Comparison of ENCODE assay signal across 21 cellular contexts in the genomic region with DNA sequence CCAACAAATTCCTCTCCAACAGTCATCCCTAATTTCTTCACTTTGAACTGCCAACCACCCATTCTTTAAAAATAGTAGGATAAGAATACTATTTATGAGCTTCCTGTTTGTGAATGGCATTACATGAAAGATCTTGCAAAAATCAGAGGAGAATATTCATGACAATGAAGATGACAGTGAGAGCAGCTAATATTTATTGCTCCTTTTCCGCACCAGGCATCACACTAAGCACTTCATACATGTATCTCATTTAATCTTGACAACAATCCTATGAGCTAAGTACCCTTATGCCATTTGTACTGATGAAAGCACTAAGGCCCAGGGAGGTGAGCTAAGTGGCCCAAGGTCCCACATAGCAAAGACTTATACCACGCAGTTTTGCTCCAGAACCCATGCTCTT. TPM values are rescaled to one million over a fixed set of nuclear protein-coding genes. Genes with fewer than 3 reads are reported as not detected.
DNase-seq lines count a peak whose midpoint lies in the region; ATAC-seq, FAIRE-seq and TF ChIP-seq lines count a peak whose summit lies in the region.
"Had no signal": no experiment of that assay in that cellular context is flagged by ENCODE, and none has a peak within 500 bp of the region (broad histone marks: within the 10 kb centered on the region; RNA-seq: fewer than 3 reads in every experiment).

No MANE protein-coding gene starts in this region.

- H3K36me3 ChIP-seq in GM23248 (ENCODE audit: low read depth) (no peaks in the 10 kb centered on the region), PC-3 (ENCODE audit: low read depth, low read length) (no peaks in the 10 kb centered on the region), mammary epithelial cell (ENCODE audit: insufficient read depth, low read length) (no peaks in the 10 kb centered on the region), skeletal muscle tissue (ENCODE audit: control insufficient read depth in 3 of 3, insufficient read depth in 3 of 3, low read length in 3 of 3) (no peaks in the 10 kb centered on the region)

- POLR2A ChIA-PET in PC-3 (lab: Charles Lee; ENCODE audit: unreplicated experiment), result interaction anchor here (0.6 to 2.0 kb wide), 2 partner anchors 37 to 85 kb away, joined by 3 to 15 read pairs; a partner anchor contains a TSS

- H3K79me2 ChIP-seq in GM23248 (ENCODE audit: insufficient read depth) (peaks cover 10% of the 10 kb centered on the region; the same call in 1 of the 2 replicates), PC-3 (ENCODE audit: low read length) (peaks cover 4% of the 10 kb centered on the region), mammary epithelial cell (ENCODE audit: insufficient read depth, low read length) (peaks cover 4% of the 10 kb centered on the region)

- FAIRE-seq in RCC 7860 (lab: Jason Lieb, UNC), result no peak
- FAIRE-seq: GM12878, H54, HepG2 had no signal

- peaks cover 36% of the 10 kb centered on the region for H3F3A ChIP-seq in GM23248 (ENCODE audit: insufficient read depth)
- H3F3A ChIP-seq in PC-3 (ENCODE audit: low read length, unreplicated experiment), result peaks cover 8% of the 10 kb centered on the region

- in situ Hi-C loops in GM23248 (cut with MboI) (no loop called here), mammary epithelial cell (cut with MboI; ENCODE audit: low sequenced_read_pairs in 2 of 2) (no loop called here)

- H4K20me1 ChIP-seq in GM23248 (ENCODE audit: insufficient read depth), result no peaks in the 10 kb centered on the region
- no peaks in the 10 kb centered on the region for H4K20me1 ChIP-seq in PC-3 (ENCODE audit: low read length)
- H4K20me1 ChIP-seq in mammary epithelial cell (ENCODE audit: insufficient read depth, low read length), result no peaks in the 10 kb centered on the region

- DNase-seq in GM23248 (no peak), PC-3 (no peak), mammary epithelial cell (no peak), NOMO-1 treated with DMSO at 0.1 percent for 48 hours (lab: John Stamatoyannopoulos, UW; ENCODE audit: unreplicated experiment) (no peak), RCC 7860 (ENCODE audit: low spot score) (no peak)
- DNase-seq in activated CD4-positive, alpha-beta T cell treated with anti-CD3 and anti-CD28 coated beads for 4 hours, result no peak
- DNase-seq: AML-193, DND-41, KBM-7, NCI-H1092, NCI-H1436, NCI-H187 treated with DMSO at 0.1 percent for 48 hours, NCI-H2107, NCI-H510A, NCI-H748 treated with DMSO at 0.1 percent for 48 hours, SHP77 had no signal

- H3K27ac ChIP-seq in GM23248 (peak overlapping the region; percentile 97), PC-3 (ENCODE audit: low read length) (peak overlapping the region; percentile 100), mammary epithelial cell (ENCODE audit: insufficient read depth, low read depth, low read length) (no peak overlapping the region), skeletal muscle tissue (ENCODE audit: low read depth, low read length) (peak overlapping the region; percentile 44)
- H3K27ac ChIP-seq: HL-60 had no signal

- 96 to 100% methylated on average over 2 of the region's 2 CpGs for WGBS in GM23248 (ENCODE audit: low coverage in 1 of 2, low lambda C conversion rate in 2 of 2, missing lambda C conversion rate in 2 of 2), 2 experiments
- WGBS in mammary epithelial cell (ENCODE audit: low coverage, missing lambda C conversion rate), result 100% methylated on average over 2 of the region's 2 CpGs

- no peaks in the 10 kb centered on the region for H3K9me3 ChIP-seq in GM23248 (ENCODE audit: low read depth)
- no peaks in the 10 kb centered on the region for H3K9me3 ChIP-seq in PC-3 (ENCODE audit: low read length)
- H3K9me3 ChIP-seq in mammary epithelial cell (replicated peaks; ENCODE audit: insufficient read depth, low read length), result no peaks in the 10 kb centered on the region
- no peaks in the 10 kb centered on the region for H3K9me3 ChIP-seq in skeletal muscle tissue (ENCODE audit: control insufficient read depth in 3 of 3, low read length in 3 of 3)

- BruUV-seq in PC-3 (replicated peaks; lab: Mats Ljungman, UMichigan), result no TSS peak
- BruUV-seq in mammary epithelial cell (replicated peaks; lab: Mats Ljungman, UMichigan), result no TSS peak

- intact Hi-C loops in PC-3 (cut with micrococcal nuclease), result no loop called here
- intact Hi-C loops in mammary epithelial cell (cut with micrococcal nuclease), result no loop called here

- no peak for TF ChIP-seq CTCF in PC-3 (conservative IDR thresholded peaks at IDR 0.05; ENCODE audit: low read depth, low read length)
- TF ChIP-seq CTCF in mammary epithelial cell (conservative IDR thresholded peaks at IDR 0.05 in 1 of 2, IDR thresholded peaks at IDR 0.05 in 1 of 2; ENCODE audit: extremely low read depth in 1 of 2, insufficient read depth in 1 of 2, low read depth in 1 of 2, low read length in 2 of 2), result no peak

- no peak overlapping the region for H2AFZ ChIP-seq in GM23248
- no peak overlapping the region for H2AFZ ChIP-seq in PC-3 (ENCODE audit: low read length)
- H2AFZ ChIP-seq in mammary epithelial cell (ENCODE audit: low read depth, low read length), result no peak overlapping the region

- H3K9ac ChIP-seq in GM23248 (no peak overlapping the region), PC-3 (ENCODE audit: low read length) (peak overlapping the region; percentile 97), mammary epithelial cell (ENCODE audit: insufficient read depth, low read length) (no peak overlapping the region), skeletal muscle tissue (ENCODE audit: low read depth in 1 of 3, low read length in 3 of 3) (no peak overlapping the region)

- H3K4me2 ChIP-seq in GM23248 (ENCODE audit: unreplicated experiment), result peak overlapping the region; percentile 57
- peak overlapping the region; percentile 93 for H3K4me2 ChIP-seq in PC-3 (ENCODE audit: low read length)
- peak overlapping the region; percentile 39 for H3K4me2 ChIP-seq in mammary epithelial cell (ENCODE audit: insufficient read depth, low read depth, low read length)

- H3K27me3 ChIP-seq in GM23248 (replicated peaks; ENCODE audit: insufficient read depth) (no peaks in the 10 kb centered on the region), PC-3 (ENCODE audit: low read length) (no peaks in the 10 kb centered on the region), mammary epithelial cell (ENCODE audit: insufficient read depth, low read length) (no peaks in the 10 kb centered on the region), skeletal muscle tissue (ENCODE audit: control insufficient read depth in 3 of 3, insufficient read depth in 3 of 3, low read length in 3 of 3) (peaks cover 0 to 5% (median 3%) of the 10 kb centered on the region in 3 donors)

- H3K4me1 ChIP-seq in GM23248 (ENCODE audit: insufficient read depth) (peaks cover 34% of the 10 kb centered on the region), PC-3 (ENCODE audit: insufficient read depth, low read length) (peaks cover 51% of the 10 kb centered on the region), mammary epithelial cell (ENCODE audit: insufficient read depth, low read length) (peaks cover 46% of the 10 kb centered on the region), skeletal muscle tissue (ENCODE audit: control insufficient read depth in 3 of 3, insufficient read depth in 3 of 3, low read length in 3 of 3) (peaks cover 17 to 27% (median 23%) of the 10 kb centered on the region in 3 donors)

- H3K4me3 ChIP-seq in GM23248 (no peak overlapping the region), PC-3 (ENCODE audit: low read length) (peak overlapping the region; percentile 30; the same call in 1 of the 2 replicates), mammary epithelial cell (replicated peaks in 1 of 3; ENCODE audit: insufficient read depth in 1 of 3, low read depth in 2 of 3, low read length in 3 of 3) (no peak overlapping the region), skeletal muscle tissue (ENCODE audit: low read length in 3 of 3) (no peak overlapping the region)
- H3K4me3 ChIP-seq: GM12878 had no signal

- H3K9me2 ChIP-seq in GM23248 (ENCODE audit: insufficient read depth) (no peaks in the 10 kb centered on the region), PC-3 (replicated peaks; ENCODE audit: low read length) (no peaks in the 10 kb centered on the region)

- dilution Hi-C loops in mammary epithelial cell (cut with HindIII; ENCODE audit: low sequenced_read_pairs), result no loop called here

- CTCF ChIA-PET in PC-3 (lab: Charles Lee), result interaction anchor here (1.3 kb wide), 1 partner anchor 37 kb away, joined by 7 read pairs; a partner anchor contains a TSS
- CTCF ChIA-PET in mammary epithelial cell (lab: Charles Lee; ENCODE audit: low non-redundant PET), result no interaction called here

- ATAC-seq in PC-3, result no peak
- ATAC-seq: GM12878, HepG2 had no signal

RNA-seq across cellular contexts. Expression of a gene that starts 37.3 kb away (rescaled TPM):
- total RNA-seq in GM23248 (2014; rRNA removed; shearing (Covaris generic)), result 24.7 and 33.0 TPM in 2 replicates
- 19.3 and 20.1 TPM in 2 replicates for polyA plus RNA-seq in GM23248 (2016; fragmentation: Nextera tagmentation; extraction: Ambion mirVana)
- total RNA-seq in PC-3 (2014; rRNA removed), result 23.1 and 33.6 TPM in 2 replicates
- total RNA-seq in mammary epithelial cell, result 10 to 100 TPM; 17.2 to 38.0 TPM
- 10.7 TPM for polyA plus RNA-seq in mammary epithelial cell
- polyA minus RNA-seq in mammary epithelial cell, result 1.7 TPM
- total RNA-seq in skeletal muscle tissue, result 15.7 TPM

Comparison
In these comparisons a context has a peak if more than half of its experiments do, and no peak if none do; other contexts are left out.
1. H3K4me2 ChIP-seq: peak in every context shown above with its lines; median percentile 93 in PC-3; 57 in GM23248; 39 in mammary epithelial cell.